In genomic region chr6:35213824-35214756, GRCh38 we compare ENCODE assay signal across 1 cellular context.
TF ChIP-seq lines count a peak whose summit lies in the region.

SCUBE3 (plus strand) TSS chr6:35213956; CDS start chr6:35214419, 463 bp downstream.

TF ChIP-seq in HepG2, 621 proteins besides CTCF, POLR2A, EP300 and RAD21 (continued from another document):
- TF ChIP-seq ZSCAN5A (CRISPR knock-in tag; IDR thresholded peaks at IDR 0.05; ENCODE audit: borderline replicate concordance) (no peak), ZNF800 (CRISPR knock-in tag; IDR thresholded peaks at IDR 0.05) (peak; percentile 51; the same call in 1 of the 2 replicates), NFE2L2 (IDR thresholded peaks at IDR 0.05; ENCODE audit: low read length) (no peak), ZNF644 (CRISPR knock-in tag; IDR thresholded peaks at IDR 0.05; ENCODE audit: low read depth) (no peak), KLF11 (CRISPR knock-in tag; IDR thresholded peaks at IDR 0.05) (no peak), ZNF235 (CRISPR knock-in tag; IDR thresholded peaks at IDR 0.05; ENCODE audit: borderline replicate concordance) (no peak)
